ENCODE assay signal across 1 cellular context in the genomic region with DNA sequence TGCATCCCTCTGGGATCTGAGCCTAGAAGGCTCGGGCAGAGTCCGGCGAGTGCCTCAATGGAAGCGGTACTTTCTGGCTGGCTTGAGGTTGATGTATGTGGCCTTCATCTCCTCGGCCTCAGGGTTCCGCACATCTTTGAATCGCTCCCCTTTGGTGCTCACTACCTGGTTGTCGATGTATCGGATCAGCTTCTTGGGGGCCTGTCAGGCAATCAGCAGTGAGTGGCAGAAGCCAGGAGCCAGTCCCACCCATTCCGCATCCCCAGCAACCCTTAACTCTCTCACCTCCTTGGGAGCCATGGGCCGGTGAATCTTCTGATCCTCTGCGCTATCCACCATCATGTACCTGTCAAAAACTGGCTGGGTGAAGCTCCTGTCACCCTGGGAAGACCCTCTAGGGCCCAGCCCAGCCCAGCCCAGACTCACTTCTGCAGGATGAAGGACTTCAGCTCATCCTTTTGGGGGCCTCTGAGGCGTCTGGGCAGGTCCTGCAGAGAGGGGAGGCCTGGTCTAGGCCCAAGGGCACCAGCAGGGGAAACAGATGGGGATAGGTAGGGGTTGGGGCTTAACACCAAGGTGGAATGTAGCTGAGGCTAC.
TF ChIP-seq lines count a peak whose summit lies in the region.

No MANE protein-coding gene starts in this region.

TF ChIP-seq in endothelial cell of umbilical vein, 7 proteins besides CTCF, POLR2A, EP300 and RAD21:
- TF ChIP-seq JUN (IDR thresholded peaks at IDR 0.05; ENCODE audit: borderline replicate concordance, insufficient read depth, insufficient read length, low read depth) (no peak), EZH2 (IDR thresholded peaks at IDR 0.05; ENCODE audit: borderline replicate concordance, low read depth, low read length, severe bottlenecking) (no peak), GATA2 (IDR thresholded peaks at IDR 0.05; ENCODE audit: insufficient read depth, insufficient read length, low read depth, low read length) (no peak), MYC (IDR thresholded peaks at IDR 0.05; ENCODE audit: low read depth, low read length) (no peak), FOS (IDR thresholded peaks at IDR 0.05; ENCODE audit: borderline replicate concordance, insufficient read depth, low read length) (no peak), POLR2AphosphoS5 (IDR thresholded peaks at IDR 0.05; ENCODE audit: insufficient read depth, low read depth, low read length) (no peak)
- TF ChIP-seq, protein P1, sequence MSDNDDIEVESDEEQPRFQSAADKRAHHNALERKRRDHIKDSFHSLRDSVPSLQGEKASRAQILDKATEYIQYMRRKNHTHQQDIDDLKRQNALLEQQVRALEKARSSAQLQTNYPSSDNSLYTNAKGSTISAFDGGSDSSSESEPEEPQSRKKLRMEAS (IDR thresholded peaks at IDR 0.05; ENCODE audit: insufficient read depth, insufficient read length): no peak
